ENCODE assay signal across 1 cellular context in genomic region chr22:24591286-24591830, GRCh38.
TF ChIP-seq lines count a peak whose summit lies in the region.

No MANE protein-coding gene starts in this region.

TF ChIP-seq in H1, 55 proteins besides CTCF, POLR2A, EP300 and RAD21:
- TF ChIP-seq RXRA (IDR thresholded peaks at IDR 0.05; ENCODE audit: insufficient read depth, low read depth, low read length) = no peak
- no peak for TF ChIP-seq SIX5 (IDR thresholded peaks at IDR 0.05; ENCODE audit: low read depth, low read length)
- no peak for TF ChIP-seq ASH2L (IDR thresholded peaks at IDR 0.05; ENCODE audit: low read length)
- TF ChIP-seq CHD2 (IDR thresholded peaks at IDR 0.05; ENCODE audit: low read length) = no peak
- TF ChIP-seq SAP30 (IDR thresholded peaks at IDR 0.05; ENCODE audit: insufficient read depth, insufficient replicate concordance, low read length) = no peak
